Comparison of ENCODE assay signal across 23 cellular contexts in genomic region chr16:65106792-65107191, GRCh38. TPM values are rescaled to one million over a fixed set of nuclear protein-coding genes. Genes with fewer than 3 reads are reported as not detected.
"Had no signal": no experiment of that assay in that cellular context is flagged by ENCODE, and none has a peak within 500 bp of the region (broad histone marks: within the 10 kb centered on the region; RNA-seq: fewer than 3 reads in every experiment).

No MANE protein-coding gene starts in this region.

- H3K27ac ChIP-seq: dorsolateral prefrontal cortex, ovary, psoas muscle, skin epidermis, tibial nerve had no signal

- H3K9me3 Mint-ChIP-seq: activated B cell treated with CpG ODN at 0.5 μM for 24 hours; activated naive CD8-positive, alpha-beta T cell treated with anti-CD3 and anti-CD28 coated beads, Interleukin-2, amount 10 ng/mL, durations not matched to agents 7 days and 5 days had no signal

- H3K4me3 ChIP-seq: dorsolateral prefrontal cortex, mucosa of descending colon, ovary, psoas muscle, skin epidermis, tibial nerve had no signal

- H3K27ac Mint-ChIP-seq: activated B cell treated with CpG ODN at 0.5 μM for 24 hours; activated CD4-positive, alpha-beta memory T cell treated with anti-CD3 and anti-CD28 coated beads for 36 hours; activated naive CD8-positive, alpha-beta T cell treated with anti-CD3 and anti-CD28 coated beads, Interleukin-2, amount 10 ng/mL, durations not matched to agents 7 days and 5 days; activated T-helper 2 cell treated with anti-CD3 and anti-CD28 coated beads, Interferon-gamma antibody, Interleukin-2, Interleukin-4, amounts not matched to agents 10 μg/mL and 5 μg/mL and 100 μg/mL, durations not matched to agents 14 hours and 24 hours and 36 hours; immature natural killer cell; naive thymus-derived CD4-positive, alpha-beta T cell; stimulated activated naive CD8-positive, alpha-beta T cell treated with anti-CD3 and anti-CD28 coated beads, Interleukin-15, Interleukin-2, amounts not matched to agents 100 ng/mL and 50 ng/mL, for 24 hours; T-cell had no signal

- H3K4me1 Mint-ChIP-seq: activated B cell treated with CpG ODN at 0.5 μM for 24 hours; activated naive CD8-positive, alpha-beta T cell treated with anti-CD3 and anti-CD28 coated beads, Interleukin-2, amount 10 ng/mL, durations not matched to agents 7 days and 5 days; immature natural killer cell; naive thymus-derived CD4-positive, alpha-beta T cell; T-cell had no signal

- DNase-seq: activated B cell treated with CpG ODN at 0.5 μM for 24 hours; activated CD4-positive, alpha-beta memory T cell treated with anti-CD3 and anti-CD28 coated beads for 36 hours; activated CD4-positive, alpha-beta T cell treated with anti-CD3 and anti-CD28 coated beads for 4 hours; activated naive CD4-positive, alpha-beta T cell treated with Interleukin-2 at 50 U/mL for 16 hours; activated naive CD8-positive, alpha-beta T cell treated with anti-CD3 and anti-CD28 coated beads, Interleukin-2, amount 10 ng/mL, durations not matched to agents 7 days and 5 days; activated T-cell treated with anti-CD3 and anti-CD28 coated beads for 4 hours; aorta; dorsolateral prefrontal cortex; immature natural killer cell; mesenchymal stem cell; mucosa of descending colon; naive thymus-derived CD4-positive, alpha-beta T cell; ovary; psoas muscle; right cardiac atrium; stimulated activated CD4-positive, alpha-beta T cell treated with anti-CD3 and anti-CD28 coated beads, Interleukin-15, amount 100 ng/mL, for 24 hours; stimulated activated CD4-positive, alpha-beta T cell treated with anti-CD3 and anti-CD28 coated beads, Interleukin-2, amount 100 ng/mL, for 48 hours; T-cell; T-helper 9 cell had no signal

- H3K9me3 ChIP-seq: mucosa of descending colon, ovary, psoas muscle, tibial nerve had no signal

- H3K36me3 ChIP-seq: ovary, tibial nerve had no signal

- H3K4me3 Mint-ChIP-seq: activated B cell treated with CpG ODN at 0.5 μM for 24 hours; activated CD4-positive, alpha-beta memory T cell treated with anti-CD3 and anti-CD28 coated beads for 36 hours; activated naive CD8-positive, alpha-beta T cell treated with anti-CD3 and anti-CD28 coated beads, Interleukin-2, amount 10 ng/mL, durations not matched to agents 7 days and 5 days; immature natural killer cell; naive thymus-derived CD4-positive, alpha-beta T cell; stimulated activated naive CD8-positive, alpha-beta T cell treated with anti-CD3 and anti-CD28 coated beads, Interleukin-15, Interleukin-2, amounts not matched to agents 100 ng/mL and 50 ng/mL, for 24 hours; T-cell had no signal

- H3K4me1 ChIP-seq: psoas muscle had no signal

- H3K36me3 Mint-ChIP-seq: activated CD4-positive, alpha-beta memory T cell treated with anti-CD3 and anti-CD28 coated beads for 36 hours; activated naive CD8-positive, alpha-beta T cell treated with anti-CD3 and anti-CD28 coated beads, Interleukin-2, amount 10 ng/mL, durations not matched to agents 7 days and 5 days; immature natural killer cell; naive thymus-derived CD4-positive, alpha-beta T cell; T-cell had no signal

- H3K27me3 Mint-ChIP-seq: activated B cell treated with CpG ODN at 0.5 μM for 24 hours; activated CD4-positive, alpha-beta memory T cell treated with anti-CD3 and anti-CD28 coated beads for 36 hours; activated naive CD8-positive, alpha-beta T cell treated with anti-CD3 and anti-CD28 coated beads, Interleukin-2, amount 10 ng/mL, durations not matched to agents 7 days and 5 days; naive thymus-derived CD4-positive, alpha-beta T cell; stimulated activated naive CD8-positive, alpha-beta T cell treated with anti-CD3 and anti-CD28 coated beads, Interleukin-15, Interleukin-2, amounts not matched to agents 100 ng/mL and 50 ng/mL, for 24 hours; T-cell had no signal

- H3K27me3 ChIP-seq: dorsolateral prefrontal cortex, ovary, tibial nerve had no signal

RNA-seq across cellular contexts. Expression of gene CDH11, which starts 15.1 kb away (rescaled TPM):
- total RNA-seq: activated B cell treated with CpG ODN at 0.5 μM for 24 hours; activated CD4-positive, alpha-beta memory T cell treated with anti-CD3 and anti-CD28 coated beads for 36 hours; activated naive CD8-positive, alpha-beta T cell treated with anti-CD3 and anti-CD28 coated beads, Interleukin-2, amount 10 ng/mL, durations not matched to agents 7 days and 5 days; activated T-helper 2 cell treated with anti-CD3 and anti-CD28 coated beads, Interferon-gamma antibody, Interleukin-2, Interleukin-4, amounts not matched to agents 10 μg/mL and 5 μg/mL and 100 μg/mL, durations not matched to agents 14 hours and 24 hours and 36 hours; naive thymus-derived CD4-positive, alpha-beta T cell had no signal
- polyA plus RNA-seq: immature natural killer cell; naive thymus-derived CD4-positive, alpha-beta T cell had no signal
